9 cellular contexts compared by ENCODE assay signal in genomic region chr9:124894741-124895170, GRCh38. TPM values are rescaled to one million over a fixed set of nuclear protein-coding genes. Genes with fewer than 3 reads are reported as not detected.
DNase-seq lines count a peak whose midpoint lies in the region; ATAC-seq, FAIRE-seq and TF ChIP-seq lines count a peak whose summit lies in the region.
"Had no signal": no experiment of that assay in that cellular context is flagged by ENCODE, and none has a peak within 500 bp of the region (broad histone marks: within the 10 kb centered on the region; RNA-seq: fewer than 3 reads in every experiment).

No MANE protein-coding gene starts in this region.

- H3K9me3 ChIP-seq in CD4-positive, alpha-beta memory T cell (ENCODE audit: control insufficient read depth in 1 of 2, low read length in 2 of 2): no peaks in the 10 kb centered on the region
- H3K9me3 ChIP-seq in endodermal cell (ENCODE audit: control insufficient read depth, low read length): no peaks in the 10 kb centered on the region

- no peak overlapping the region for H3K9ac ChIP-seq in endodermal cell (ENCODE audit: extremely low read depth, low read length, poor library complexity, severe bottlenecking)

- CTCF ChIA-PET in CD4-positive, alpha-beta memory T cell (lab: Charles Lee; ENCODE audit: partially characterized antibody): interaction anchor here (0.9 to 5.4 kb wide), 3 partner anchors 9 to 41 kb away, joined by 3 to 27 read pairs (median 3); partner anchors contain the start of gene WDR38
- CTCF ChIA-PET in T-cell (lab: Charles Lee): interaction anchor here (0.9 to 1.5 kb wide), 2 partner anchors 42 to 43 kb away, joined by 3 to 6 read pairs; no protein-coding TSS in a partner anchor

- intact Hi-C loops in CD4-positive, alpha-beta memory T cell (cut with micrococcal nuclease): loop anchor here (1.0 to 5.0 kb wide), 3 partner anchors 41 to 478 kb away; partner anchors contain the start of gene WDR38
- intact Hi-C loops in natural killer cell (cut with micrococcal nuclease): loop anchor here (1.0 to 10.0 kb wide), 3 partner anchors 41 to 120 kb away; partner anchors contain the start of gene WDR38

- H3K36me3 Mint-ChIP-seq in CD4-positive, alpha-beta memory T cell: peaks cover 60 to 65% of the 10 kb centered on the region in 2 donors
- H3K36me3 Mint-ChIP-seq in T-cell (peaks cover 72% of the 10 kb centered on the region), endodermal cell (ENCODE audit: low read depth) (peaks cover 39% of the 10 kb centered on the region), natural killer cell (peaks cover 15% of the 10 kb centered on the region)

- H3K27me3 Mint-ChIP-seq in CD4-positive, alpha-beta memory T cell: no peaks in the 10 kb centered on the region
- H3K27me3 Mint-ChIP-seq in T-cell (no peaks in the 10 kb centered on the region), endodermal cell (ENCODE audit: insufficient read depth) (no peaks in the 10 kb centered on the region), natural killer cell (ENCODE audit: low read depth in 2 of 2) (no peaks in the 10 kb centered on the region)

- peak; percentile 23 for FAIRE-seq in GM19239 (lab: Jason Lieb, UNC)

- peaks cover 7 to 16% (median 13%) of the 10 kb centered on the region in 4 donors for H3K4me1 Mint-ChIP-seq in CD4-positive, alpha-beta memory T cell
- H3K4me1 Mint-ChIP-seq in T-cell (peaks cover 12 to 22% (median 16%) of the 10 kb centered on the region in 3 donors), endodermal cell (no peaks in the 10 kb centered on the region), natural killer cell (peaks cover 8 to 16% of the 10 kb centered on the region in 2 donors)

- H3K36me3 ChIP-seq in CD4-positive, alpha-beta memory T cell (ENCODE audit: insufficient read depth, low read length): peaks cover 35% of the 10 kb centered on the region
- H3K36me3 ChIP-seq in endodermal cell (ENCODE audit: control insufficient read depth, insufficient read depth, low read length): peaks cover 14% of the 10 kb centered on the region

- peaks cover 0 to 3% (median 0%) of the 10 kb centered on the region in 8 donors for H3K9me3 Mint-ChIP-seq in CD4-positive, alpha-beta memory T cell
- H3K9me3 Mint-ChIP-seq in T-cell (no peaks in the 10 kb centered on the region), endodermal cell (no peaks in the 10 kb centered on the region), natural killer cell (no peaks in the 10 kb centered on the region)

- no peaks in the 10 kb centered on the region for H3K27me3 ChIP-seq in CD4-positive, alpha-beta memory T cell (ENCODE audit: insufficient read depth, low read length)
- H3K27me3 ChIP-seq in endodermal cell (ENCODE audit: control insufficient read depth, insufficient read depth, low read length, poor library complexity, severe bottlenecking): no peaks in the 10 kb centered on the region

- no peaks in the 10 kb centered on the region for H3K4me1 ChIP-seq in CD4-positive, alpha-beta memory T cell (ENCODE audit: insufficient read depth, low read length)
- H3K4me1 ChIP-seq in endodermal cell (ENCODE audit: control insufficient read depth, insufficient read depth, low read length): no peaks in the 10 kb centered on the region

- ATAC-seq in T-cell (replicated peaks in 1 of 4) (peak; percentile 73 to 95 (median 81)), natural killer cell (peak; percentile 82 to 99 (median 96)), HG02840 (IDR thresholded peaks at IDR 0.05; ENCODE audit: low FRiP score, unreplicated experiment) (no peak), HG03039 (IDR thresholded peaks at IDR 0.05; ENCODE audit: unreplicated experiment) (no peak)

- TF ChIP-seq CTCF in endodermal cell (conservative IDR thresholded peaks at IDR 0.05) (peak; percentile 74), natural killer cell (IDR thresholded peaks at IDR 0.05) (peak; percentile 65)

- H3K4me3 ChIP-seq in CD4-positive, alpha-beta memory T cell (ENCODE audit: low read length in 2 of 2): no peak overlapping the region
- H3K4me3 ChIP-seq in endodermal cell (ENCODE audit: low read length): no peak overlapping the region

- H3K27ac ChIP-seq in CD4-positive, alpha-beta memory T cell (ENCODE audit: low read depth, low read length): no peak overlapping the region
- H3K27ac ChIP-seq in endodermal cell (ENCODE audit: low read depth, low read length): peak overlapping the region; percentile 83

- peak overlapping the region; percentile 40 to 90 (median 72) for H3K27ac Mint-ChIP-seq in CD4-positive, alpha-beta memory T cell
- H3K27ac Mint-ChIP-seq in T-cell (peak overlapping the region; percentile 45 to 81), endodermal cell (no peak overlapping the region), natural killer cell (peak overlapping the region in 1 of 2 donors; percentile 74)

- peak overlapping the region in 3 of 8 donors; percentile 12 to 69 (median 25) for H3K4me3 Mint-ChIP-seq in CD4-positive, alpha-beta memory T cell
- H3K4me3 Mint-ChIP-seq in T-cell (no peak overlapping the region), endodermal cell (no peak overlapping the region), natural killer cell (no peak overlapping the region)

- POLR2A ChIA-PET in CD4-positive, alpha-beta memory T cell (lab: Charles Lee; ENCODE audit: partially characterized antibody): interaction anchor here (1.1 to 2.1 kb wide), 3 partner anchors 25 to 34 kb away, joined by 3 to 8 read pairs (median 4); partner anchors contain the start of genes ARPC5L and RPL35
- POLR2A ChIA-PET in T-cell (lab: Charles Lee): no interaction called here

- DNase-seq in CD4-positive, alpha-beta memory T cell: peak; percentile 51 to 61 (median 58)
- DNase-seq in GM19239 (ENCODE audit: insufficient read length, low spot score) (no peak), T-cell (peak; percentile 10 to 71 (median 39)), endodermal cell (peak; percentile 72), natural killer cell (no peak), COLO668 (lab: John Stamatoyannopoulos, UW; ENCODE audit: unreplicated experiment) (no peak)

RNA-seq across cellular contexts. Expression of gene ARPC5L, which starts 32.8 kb away (rescaled TPM):
- 10 to 100 TPM; 26.8 to 31.4 TPM for total RNA-seq in CD4-positive, alpha-beta memory T cell
- 10 to 100 TPM; 60.8 to 66.0 TPM for polyA plus RNA-seq in CD4-positive, alpha-beta memory T cell
- total RNA-seq in T-cell (10 to 100 TPM; 29.1 to 55.3 (median 35.9) TPM), endodermal cell (10 to 100 TPM; 50.9 to 51.4 TPM), natural killer cell (100 to 1,000 TPM; 131 to 169 (median 139) TPM)
- polyA plus RNA-seq in endodermal cell (2013, experiment 1 of 2): 34.2 TPM
- 34.9 TPM for polyA plus RNA-seq in endodermal cell (2013, experiment 2 of 2)

RNA-seq across cellular contexts. Expression of gene RPL35, which starts 33.0 kb away (rescaled TPM):
- total RNA-seq in CD4-positive, alpha-beta memory T cell: 1,000 to 10,000 TPM; 1,702 to 1,766 TPM
- polyA plus RNA-seq in CD4-positive, alpha-beta memory T cell: 1,000 to 10,000 TPM; 1,440 to 2,014 TPM
- total RNA-seq in T-cell (1,000 to 10,000 TPM; 1,564 to 1,845 (median 1,785) TPM), endodermal cell (1,000 to 10,000 TPM; 1,507 to 1,578 TPM), natural killer cell (100 to 1,000 TPM; 716 to 896 (median 795) TPM)
- polyA plus RNA-seq in endodermal cell (2013, experiment 1 of 2): 1,782 TPM
- 1,780 TPM for polyA plus RNA-seq in endodermal cell (2013, experiment 2 of 2)

RNA-seq across cellular contexts. Expression of gene WDR38, which starts 41.5 kb away (rescaled TPM):
- not detected for total RNA-seq in CD4-positive, alpha-beta memory T cell
- polyA plus RNA-seq in CD4-positive, alpha-beta memory T cell: not detected
- not detected for total RNA-seq in T-cell
- total RNA-seq in endodermal cell: not detected
- not detected for polyA plus RNA-seq in endodermal cell (2013, experiment 1 of 2)
- polyA plus RNA-seq in endodermal cell (2013, experiment 2 of 2): not detected
- total RNA-seq in natural killer cell: not detected
- total RNA-seq: T-helper 2 cell treated with Interferon-gamma antibody and Interleukin-4, amounts not matched to agents 100 ng/mL and 5 ng/mL, for 36 hours had no signal

RNA-seq across cellular contexts. Expression of gene GOLGA1, which starts 46.1 kb away (rescaled TPM):
- 10 to 100 TPM; 27.3 to 38.3 TPM for total RNA-seq in CD4-positive, alpha-beta memory T cell
- polyA plus RNA-seq in CD4-positive, alpha-beta memory T cell: 1 to 10 TPM; 3.1 to 6.0 TPM
- total RNA-seq in T-cell (10 to 100 TPM; 23.4 to 28.9 (median 27.1) TPM), endodermal cell (10 to 100 TPM in 1 of 2 donors, 1 to 10 TPM in 1; 8.8 to 13.2 TPM), natural killer cell (10 to 100 TPM; 21.5 to 32.4 (median 27.0) TPM)
- polyA plus RNA-seq in endodermal cell (2013, experiment 1 of 2): 12.6 TPM
- 10.6 TPM for polyA plus RNA-seq in endodermal cell (2013, experiment 2 of 2)

Comparison
In these comparisons a context has a peak if more than half of its experiments do, and no peak if none do; other contexts are left out.
1. DNase-seq: peak in CD4-positive, alpha-beta memory T cell (5 of 5), T-cell (34 of 34) and endodermal cell (single experiment); none in GM19239 (single experiment), natural killer cell (single experiment) and COLO668 (single experiment).
2. ATAC-seq: peak in T-cell (4 of 4) and natural killer cell (3 of 3); none in HG02840 (single experiment) and HG03039 (single experiment).